8 cellular contexts compared by ENCODE assay signal in the genomic region with DNA sequence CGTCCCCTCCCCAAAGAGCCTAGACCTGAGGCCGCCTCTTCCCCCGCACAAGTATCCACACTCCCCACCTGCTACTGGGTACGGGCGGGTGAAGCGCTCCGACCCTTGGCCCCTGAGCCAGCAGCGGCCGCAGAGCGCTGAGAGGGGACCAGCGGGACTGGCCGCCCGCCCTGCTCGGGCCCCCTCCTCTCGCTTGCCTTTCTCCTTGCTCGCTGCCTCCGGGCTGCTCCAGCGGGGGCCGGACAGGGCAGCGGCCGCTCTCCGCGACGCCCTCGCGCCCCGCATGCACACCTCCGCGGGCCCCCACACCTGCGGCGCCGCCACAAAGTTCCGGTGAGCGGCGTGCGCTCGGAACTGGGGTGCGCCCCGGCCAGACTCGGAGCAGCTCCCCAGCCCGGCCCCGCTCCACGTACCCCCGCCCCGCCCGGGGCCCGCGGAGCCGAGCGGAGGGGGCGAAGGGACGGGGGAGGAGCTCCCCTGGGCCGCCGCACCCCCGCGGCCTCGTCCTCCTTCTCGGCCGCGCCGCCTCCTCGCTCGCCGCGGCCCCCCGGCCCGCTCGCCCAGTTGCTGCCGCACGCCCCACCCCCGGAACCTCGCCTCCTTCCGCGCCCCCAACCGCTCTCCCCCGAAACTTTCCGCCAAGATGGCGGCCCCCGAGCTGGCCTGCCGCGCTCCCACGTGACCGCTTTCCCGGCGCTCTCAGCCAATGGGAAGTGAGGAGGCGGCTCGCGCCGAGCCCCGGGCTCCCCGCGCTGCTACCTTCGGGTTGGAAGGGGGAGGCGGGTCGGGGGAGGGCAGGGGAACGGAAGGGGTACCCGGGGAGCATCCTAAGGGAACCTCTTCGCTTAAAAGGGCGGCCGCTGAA. TPM values are rescaled to one million over a fixed set of nuclear protein-coding genes. Genes with fewer than 3 reads are reported as not detected.
DNase-seq lines count a peak whose midpoint lies in the region; ATAC-seq and TF ChIP-seq lines count a peak whose summit lies in the region.

No MANE protein-coding gene starts in this region.

- no peaks in the 10 kb centered on the region for H3K36me3 Mint-ChIP-seq in endothelial cell (ENCODE audit: low read depth, unreplicated experiment)

- H3K4me1 Mint-ChIP-seq in endothelial cell (ENCODE audit: unreplicated experiment) = peaks cover 18% of the 10 kb centered on the region

- peak; percentile 96 for DNase-seq in COLO829 (ENCODE audit: low spot score)
- DNase-seq in HT1080 (ENCODE audit: low read depth) = peak; percentile 87
- peak; percentile 48 for DNase-seq in NK-92 (lab: John Stamatoyannopoulos, UW; ENCODE audit: unreplicated experiment)
- peak; percentile 90 for DNase-seq in activated CD8-positive, alpha-beta memory T cell treated with anti-CD3 and anti-CD28 coated beads, Interleukin-2, amount 50 U/mL, for 4 hours
- DNase-seq in endothelial cell (ENCODE audit: low spot score) = peak; percentile 90
- DNase-seq in midbrain (lab: John Stamatoyannopoulos, UW) = peak; percentile 79
- DNase-seq in stimulated activated CD8-positive, alpha-beta memory T cell treated with anti-CD3 and anti-CD28 coated beads, Interleukin-15, amount 100 ng/mL, for 48 hours (ENCODE audit: low read depth in 2 of 2) = peak; percentile 88

- H3K9me3 Mint-ChIP-seq in endothelial cell (ENCODE audit: unreplicated experiment) = no peaks in the 10 kb centered on the region

- H3K27me3 Mint-ChIP-seq in endothelial cell (ENCODE audit: unreplicated experiment) = peaks cover 3% of the 10 kb centered on the region

- no peak for TF ChIP-seq CTCF in endothelial cell (IDR thresholded peaks at IDR 0.05; ENCODE audit: unreplicated experiment)

- H3K4me3 Mint-ChIP-seq in endothelial cell (ENCODE audit: unreplicated experiment) = peak overlapping the region; percentile 92

- H3K27ac Mint-ChIP-seq in endothelial cell (ENCODE audit: unreplicated experiment) = peak overlapping the region; percentile 92

- peak; percentile 75 for ATAC-seq in GM21381 (IDR thresholded peaks at IDR 0.05; ENCODE audit: unreplicated experiment)

RNA-seq across cellular contexts. Expression of a gene that starts 0.7 kb away (rescaled TPM):
- total RNA-seq in HT1080 (2014; rRNA removed; shearing (Covaris generic)) = 36.3 and 55.2 TPM in 2 replicates
- polyA plus RNA-seq in HT1080 (2015; cell fraction: cytosol; rRNA removed) = 86.7 and 110 TPM in 2 replicates
- polyA plus RNA-seq in HT1080 (2015; cell fraction: nucleus; rRNA removed) = 260 and 294 TPM in 2 replicates
- total RNA-seq in endothelial cell (ENCODE audit: unreplicated experiment) = 75.5 TPM

Comparison
In these comparisons a context has a peak if more than half of its experiments do, and no peak if none do; other contexts are left out.
1. Peak in every context shown above with its lines: DNase-seq and ATAC-seq.